Comparison of ENCODE assay signal across 20 cellular contexts in genomic region chr6:26243132-26243531, GRCh38.
DNase-seq lines count a peak whose midpoint lies in the region; ATAC-seq, FAIRE-seq and TF ChIP-seq lines count a peak whose summit lies in the region.
"Had no signal": no experiment of that assay in that cellular context is flagged by ENCODE, and none has a peak within 500 bp of the region (broad histone marks: within the 10 kb centered on the region; RNA-seq: fewer than 3 reads in every experiment).

No MANE protein-coding gene starts in this region.

- H3K23ac ChIP-seq in mesenchymal stem cell (ENCODE audit: low read length in 2 of 2): no peak overlapping the region

- FAIRE-seq in small intestine (lab: Jason Lieb, UNC): no peak
- FAIRE-seq: frontal cortex had no signal

- H3K9me2 ChIP-seq in PC-3 (replicated peaks; ENCODE audit: low read length): no peaks in the 10 kb centered on the region

- H3K9ac ChIP-seq in PC-3 (ENCODE audit: low read length) (no peak overlapping the region), mesenchymal stem cell (ENCODE audit: low read length) (no peak overlapping the region)

- no peak overlapping the region for H2BK120ac ChIP-seq in mesenchymal stem cell (ENCODE audit: low read depth, low read length)

- intact Hi-C loops in PC-3 (cut with micrococcal nuclease): no loop called here

- no peaks in the 10 kb centered on the region for H3K79me1 ChIP-seq in mesenchymal stem cell (replicated peaks; ENCODE audit: low read length, poor library complexity, severe bottlenecking)

- H2BK5ac ChIP-seq in mesenchymal stem cell (ENCODE audit: low read depth, low read length, poor library complexity, severe bottlenecking): no peak overlapping the region

- H3F3A ChIP-seq in PC-3 (ENCODE audit: low read length, unreplicated experiment): no peaks in the 10 kb centered on the region

- no peak overlapping the region for H3K14ac ChIP-seq in mesenchymal stem cell (ENCODE audit: low read length in 2 of 2)

- H2AFZ ChIP-seq in PC-3 (ENCODE audit: low read length): no peak overlapping the region
- no peak overlapping the region for H2AFZ ChIP-seq in mesenchymal stem cell (ENCODE audit: low read depth, low read length)

- H2BK12ac ChIP-seq in mesenchymal stem cell (ENCODE audit: low read length in 2 of 2): no peak overlapping the region

- no peaks in the 10 kb centered on the region for H4K20me1 ChIP-seq in PC-3 (ENCODE audit: low read length)

- no peaks in the 10 kb centered on the region for H3K27me3 ChIP-seq in PC-3 (ENCODE audit: low read length)
- H3K27me3 ChIP-seq in small intestine (ENCODE audit: control insufficient read depth in 2 of 2, insufficient read depth in 2 of 2, low read length in 2 of 2): no peaks in the 10 kb centered on the region
- H3K27me3 ChIP-seq in mesenchymal stem cell (ENCODE audit: control insufficient read depth in 1 of 2, insufficient read depth in 1 of 2, low read length in 2 of 2): peaks cover 0 to 68% of the 10 kb centered on the region in 2 experiments

- H3K9me3 ChIP-seq in PC-3 (ENCODE audit: low read length) (no peaks in the 10 kb centered on the region), small intestine (ENCODE audit: control insufficient read depth, low read depth) (no peaks in the 10 kb centered on the region), mesenchymal stem cell (ENCODE audit: control insufficient read depth, low read length) (no peaks in the 10 kb centered on the region)
- H3K9me3 ChIP-seq: left lung, thoracic aorta had no signal

- CTCF ChIA-PET in PC-3 (lab: Charles Lee): no interaction called here

- H3K36me3 ChIP-seq in PC-3 (ENCODE audit: low read depth, low read length): no peaks in the 10 kb centered on the region
- H3K36me3 ChIP-seq in small intestine (ENCODE audit: control insufficient read depth in 2 of 2, insufficient read depth in 2 of 2, low read length in 2 of 2): no peaks in the 10 kb centered on the region
- H3K36me3 ChIP-seq in mesenchymal stem cell (ENCODE audit: control insufficient read depth in 1 of 2, insufficient read depth in 2 of 2, low read depth in 1 of 2, low read length in 2 of 2): no peaks in the 10 kb centered on the region
- H3K36me3 ChIP-seq: left lung, right lobe of liver, thoracic aorta had no signal

- H2AK5ac ChIP-seq in mesenchymal stem cell (ENCODE audit: low read length, severe bottlenecking): no peak overlapping the region

- no TSS peak for BruUV-seq in PC-3 (replicated peaks; lab: Mats Ljungman, UMichigan)

- no peak overlapping the region for H2BK15ac ChIP-seq in mesenchymal stem cell (ENCODE audit: low read depth, poor library complexity, severe bottlenecking)

- no peak overlapping the region for H3K4me3 ChIP-seq in PC-3 (ENCODE audit: low read length)
- no peak overlapping the region for H3K4me3 ChIP-seq in small intestine (ENCODE audit: low read depth in 1 of 2, low read length in 2 of 2)
- H3K4me3 ChIP-seq in mesenchymal stem cell (ENCODE audit: insufficient read depth in 1 of 2, low read depth in 1 of 2, low read length in 2 of 2): no peak overlapping the region
- H3K4me3 ChIP-seq: left lung, right lobe of liver, SK-N-MC, thoracic aorta had no signal

- H3K4me1 ChIP-seq in PC-3 (ENCODE audit: insufficient read depth, low read length) (peaks cover 16% of the 10 kb centered on the region), small intestine (ENCODE audit: control insufficient read depth in 2 of 2, insufficient read depth in 1 of 2, low read depth in 1 of 2, low read length in 1 of 2) (peaks cover 0 to 8% of the 10 kb centered on the region in 2 donors), mesenchymal stem cell (ENCODE audit: control insufficient read depth, insufficient read depth, low read depth, low read length) (no peaks in the 10 kb centered on the region)

- DNase-seq in HCEC 1CT (peak; percentile 25), PC-3 (peak; percentile 75), small intestine (peak; percentile 97), globus pallidus (ENCODE audit: low spot score) (no peak), mesenchymal stem cell (no peak), cerebellar nuclear complex (lab: John Stamatoyannopoulos, UW) (no peak)
- DNase-seq: activated naive CD8-positive, alpha-beta T cell treated with anti-CD3 and anti-CD28 coated beads, Interleukin-2, amount 10 ng/mL, durations not matched to agents 7 days and 5 days; CD8-positive, alpha-beta memory T cell; cortex of kidney; Kasumi-1; left lung; NCI-H1417 treated with DMSO at 0.1 percent for 48 hours; NCI-H82; right lobe of liver; T1000 had no signal

- ATAC-seq in PC-3: peak; percentile 86
- ATAC-seq in esophagus mucosa: peak; percentile 94
- ATAC-seq: left lung; right lobe of liver; stimulated activated effector memory CD8-positive, alpha-beta T cell treated with anti-CD3 and anti-CD28 coated beads, Interleukin-12 subunit alpha, Interleukin-12 subunit beta, amount 100 ng/mL, for 72 hours had no signal

- WGBS in small intestine, 3 donors: 17 to 65% (median 54%) methylated on average over 2 of the region's 2 CpGs
- WGBS in mesenchymal stem cell: 100% methylated on average over 1 of the region's 2 CpGs

- no peak overlapping the region for H3K4ac ChIP-seq in mesenchymal stem cell (ENCODE audit: low read depth in 1 of 2, low read length in 2 of 2)

- no peak overlapping the region for H4K8ac ChIP-seq in mesenchymal stem cell (ENCODE audit: low read length)

- H3K18ac ChIP-seq in mesenchymal stem cell (ENCODE audit: low read depth in 1 of 2, low read length in 2 of 2): no peak overlapping the region

- no peak overlapping the region; the same call in 1 of the 2 replicates for H3K27ac ChIP-seq in PC-3 (ENCODE audit: low read length)
- H3K27ac ChIP-seq in small intestine (ENCODE audit: low read depth in 1 of 2, low read length in 1 of 2): peak overlapping the region; percentile 68 to 80
- no peak overlapping the region for H3K27ac ChIP-seq in mesenchymal stem cell (ENCODE audit: low read length, poor library complexity, severe bottlenecking)
- H3K27ac ChIP-seq: left lung, right lobe of liver, SK-N-MC, thoracic aorta had no signal

- H4K91ac ChIP-seq in mesenchymal stem cell (ENCODE audit: low read length): no peak overlapping the region

- no peak for TF ChIP-seq CTCF in PC-3 (conservative IDR thresholded peaks at IDR 0.05; ENCODE audit: low read depth, low read length)

- POLR2A ChIA-PET in PC-3 (lab: Charles Lee; ENCODE audit: unreplicated experiment): interaction anchor here (0.7 kb wide), 1 partner anchor 198 kb away, joined by 4 read pairs; no protein-coding TSS in a partner anchor

- H3K79me2 ChIP-seq in PC-3 (ENCODE audit: low read length): no peaks in the 10 kb centered on the region

- H3K4me2 ChIP-seq in PC-3 (ENCODE audit: low read length): 0 out of 2 replicates have a peak overlapping the region, but pooled peaks have one; percentile 3
- no peak overlapping the region for H3K4me2 ChIP-seq in mesenchymal stem cell (ENCODE audit: low read length, poor library complexity, severe bottlenecking)

Comparison
In these comparisons a context has a peak if more than half of its experiments do, and no peak if none do; other contexts are left out.
1. DNase-seq: peak in HCEC 1CT (single experiment), PC-3 (single experiment) and small intestine (single experiment); none in globus pallidus (single experiment), mesenchymal stem cell (single experiment) and cerebellar nuclear complex (0 of 2).
2. H3K27ac ChIP-seq: peak in small intestine (2 of 2); none in PC-3 (single experiment) and mesenchymal stem cell (single experiment).